9 cellular contexts compared by ENCODE assay signal in the genomic region with DNA sequence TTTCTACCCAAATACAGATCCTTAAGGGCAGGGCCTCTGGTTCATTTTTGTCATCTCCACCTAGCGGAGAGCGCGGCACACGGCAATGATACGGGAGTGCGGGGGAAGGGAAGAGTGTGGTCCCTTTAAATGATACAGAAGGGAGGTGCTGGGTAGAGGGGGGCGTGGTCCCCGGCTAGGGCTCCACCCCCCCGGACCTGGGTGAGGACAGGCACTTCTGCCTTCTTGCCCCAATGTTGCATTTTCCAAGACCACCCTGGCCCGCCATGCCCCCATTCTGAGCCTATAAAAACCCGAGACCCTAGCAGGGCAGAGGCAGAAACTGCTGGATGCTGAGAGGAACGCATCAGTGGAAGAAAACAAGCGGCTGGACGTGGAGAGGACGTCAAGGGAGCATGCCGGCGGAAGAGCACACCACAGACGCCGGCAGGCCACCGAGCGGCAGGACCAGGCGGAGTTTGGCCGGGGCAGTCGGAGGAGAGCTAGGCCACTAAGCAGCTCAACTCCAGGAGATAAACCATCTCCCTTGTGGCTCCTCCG. TPM values are rescaled to one million over a fixed set of nuclear protein-coding genes. Genes with fewer than 3 reads are reported as not detected.
DNase-seq lines count a peak whose midpoint lies in the region; ATAC-seq and TF ChIP-seq lines count a peak whose summit lies in the region.
"Had no signal": no experiment of that assay in that cellular context is flagged by ENCODE, and none has a peak within 500 bp of the region (broad histone marks: within the 10 kb centered on the region; RNA-seq: fewer than 3 reads in every experiment).

No MANE protein-coding gene starts in this region.

- peak overlapping the region; percentile 27 for H2BK15ac ChIP-seq in neuronal stem cell (ENCODE audit: low read length)

- peak overlapping the region; percentile 3 for H3K4me3 Mint-ChIP-seq in T-helper 17 cell

- peaks cover 29% of the 10 kb centered on the region for H3K27me3 Mint-ChIP-seq in T-helper 17 cell

- H3K4me2 ChIP-seq in neuronal stem cell (ENCODE audit: insufficient read depth, low read length, poor library complexity, severe bottlenecking): peak overlapping the region; percentile 46

- H2AK5ac ChIP-seq in neuronal stem cell (ENCODE audit: low read depth, low read length): no peak overlapping the region

- no peak overlapping the region for H3K4ac ChIP-seq in neuronal stem cell (ENCODE audit: low read length)

- peaks cover 6% of the 10 kb centered on the region for H3K4me1 Mint-ChIP-seq in T-helper 17 cell

- no peak overlapping the region for H2BK12ac ChIP-seq in neuronal stem cell (ENCODE audit: low read length)

- no peaks in the 10 kb centered on the region; the same call in 1 of the 2 replicates for H3K36me3 ChIP-seq in ES-I3 (ENCODE audit: insufficient read depth, low read length)
- H3K36me3 ChIP-seq in neuronal stem cell (replicated peaks in 1 of 2; ENCODE audit: control insufficient read depth in 2 of 2, insufficient read depth in 2 of 2, low read length in 2 of 2): no peaks in the 10 kb centered on the region
- H3K36me3 ChIP-seq: thoracic aorta had no signal

- H3K18ac ChIP-seq in neuronal stem cell (ENCODE audit: low read length): peak overlapping the region; percentile 0

- DNase-seq in T-helper 17 cell (peak in 1 of 3 donors; percentile 25), dermis blood vessel endothelial cell (peak; percentile 56), neuronal stem cell (ENCODE audit: low spot score) (peak; percentile 29), GM13977 (ENCODE audit: low spot score) (no peak), NCI-H128 (lab: John Stamatoyannopoulos, UW; ENCODE audit: unreplicated experiment) (no peak)

- peak; percentile 50 for ATAC-seq in T-helper 17 cell
- no peak for ATAC-seq in HG03439 (IDR thresholded peaks at IDR 0.05; ENCODE audit: unreplicated experiment)
- ATAC-seq in GM21717 (IDR thresholded peaks at IDR 0.05; ENCODE audit: unreplicated experiment): no peak

- peaks cover 0 to 10% (median 0%) of the 10 kb centered on the region in 3 experiments for H3K27me3 ChIP-seq in neuronal stem cell (ENCODE audit: control insufficient read depth in 3 of 3, insufficient read depth in 3 of 3, low read depth in 1 of 3, low read length in 3 of 3)

- peak overlapping the region; percentile 80; the same call in 1 of the 2 replicates for H3K9ac ChIP-seq in ES-I3 (ENCODE audit: low read depth, low read length)
- peak overlapping the region; percentile 46 for H3K9ac ChIP-seq in neuronal stem cell (ENCODE audit: low read depth, low read length, poor library complexity)

- H3K36me3 Mint-ChIP-seq in T-helper 17 cell (ENCODE audit: low read depth): no peaks in the 10 kb centered on the region

- no peak overlapping the region for H2BK120ac ChIP-seq in neuronal stem cell (ENCODE audit: low read depth, low read length)

- no peak overlapping the region for H3K14ac ChIP-seq in neuronal stem cell (ENCODE audit: low read length)

- no peak overlapping the region for H3K27ac ChIP-seq in neuronal stem cell (replicated peaks; ENCODE audit: low read length)
- H3K27ac ChIP-seq: thoracic aorta had no signal

- no peak overlapping the region for H4K8ac ChIP-seq in neuronal stem cell (ENCODE audit: low read depth, low read length)

- peak overlapping the region; percentile 80 for H2AFZ ChIP-seq in neuronal stem cell (ENCODE audit: low read length)

- H4K91ac ChIP-seq in neuronal stem cell (ENCODE audit: low read depth, low read length, poor library complexity): no peak overlapping the region

- H3K4me3 ChIP-seq in neuronal stem cell (ENCODE audit: low read length in 2 of 2): peak overlapping the region; percentile 54 to 75
- H3K4me3 ChIP-seq: thoracic aorta had no signal

- H3K27ac Mint-ChIP-seq in T-helper 17 cell: no peak overlapping the region

- no peaks in the 10 kb centered on the region for H3K4me1 ChIP-seq in ES-I3 (ENCODE audit: insufficient read depth, low read length)
- H3K4me1 ChIP-seq in neuronal stem cell (ENCODE audit: control insufficient read depth in 2 of 2, insufficient read depth in 1 of 2, low read depth in 1 of 2, low read length in 2 of 2): no peaks in the 10 kb centered on the region

- in situ Hi-C loops in GM13977 (cut with MboI; ENCODE audit: low pct_unique_long_range_greater_than_20kb, low sequenced_read_pairs, unreplicated experiment): no loop called here

- H3K79me1 ChIP-seq in neuronal stem cell (ENCODE audit: low read depth, low read length): no peaks in the 10 kb centered on the region

- peak overlapping the region; percentile 21 for H3K23ac ChIP-seq in neuronal stem cell (ENCODE audit: low read depth, low read length, poor library complexity)

- whole genome bisulfite sequencing in neuronal stem cell (ENCODE audit: extremely low coverage in 2 of 2, insufficient read length in 2 of 2, insufficient replicate concordance in 1 of 2), 2 donors: no CpG with 5 or more reads among the region's 25 CpGs

- no peak for TF ChIP-seq CTCF in GM13977 (IDR thresholded peaks at IDR 0.05; ENCODE audit: extremely low read depth, insufficient read depth, missing control alignments)

- H2BK5ac ChIP-seq in neuronal stem cell (ENCODE audit: low read length): no peak overlapping the region

- H3K9me3 ChIP-seq in ES-I3 (ENCODE audit: control insufficient read depth, insufficient read depth, low read length) (peaks cover 16% of the 10 kb centered on the region), T-helper 17 cell (ENCODE audit: control insufficient read depth, low read length, poor library complexity, severe bottlenecking) (no peaks in the 10 kb centered on the region), neuronal stem cell (replicated peaks in 1 of 2; ENCODE audit: control insufficient read depth in 2 of 2, insufficient read depth in 1 of 2, low read depth in 1 of 2, low read length in 2 of 2) (peaks cover 0 to 5% of the 10 kb centered on the region in 2 donors)
- H3K9me3 ChIP-seq: thoracic aorta had no signal

RNA-seq across cellular contexts. Expression of gene LRRC3, which starts 30.0 kb away (rescaled TPM):
- total RNA-seq in T-helper 17 cell (1 to 10 TPM in 1 of 2 donors, under 1 TPM in 1; 0.85 to 1.0 TPM), dermis blood vessel endothelial cell (1.9 and 2.1 TPM in 2 replicates)
- 4.0 TPM for polyA plus RNA-seq in neuronal stem cell (2013, experiment 1 of 2)
- polyA plus RNA-seq in neuronal stem cell (2013, experiment 2 of 2): 3.9 TPM

RNA-seq across cellular contexts. Expression of gene KRTAP10-1, which starts 54.7 kb away (rescaled TPM):
- not detected for total RNA-seq in T-helper 17 cell
- total RNA-seq in dermis blood vessel endothelial cell: not detected in 2 replicates
- polyA plus RNA-seq in neuronal stem cell (2013, experiment 1 of 2): not detected
- not detected for polyA plus RNA-seq in neuronal stem cell (2013, experiment 2 of 2)
- total RNA-seq: thoracic aorta had no signal

Comparison
In these comparisons a context has a peak if more than half of its experiments do, and no peak if none do; other contexts are left out.
1. DNase-seq: peak in dermis blood vessel endothelial cell (single experiment) and neuronal stem cell (single experiment); none in GM13977 (single experiment) and NCI-H128 (single experiment).